1 cellular context compared by ENCODE assay signal in genomic region chr4:152996672-152997071, GRCh38.
TF ChIP-seq lines count a peak whose summit lies in the region.

No MANE protein-coding gene starts in this region.

TF ChIP-seq in GM23338, 12 proteins besides CTCF, POLR2A, EP300 and RAD21 (continued from another document):
- TF ChIP-seq ETS1 (IDR thresholded peaks at IDR 0.05) (no peak), POLR2AphosphoS5 (IDR thresholded peaks at IDR 0.05; ENCODE audit: low read depth) (no peak), EZH2 (IDR thresholded peaks at IDR 0.05; ENCODE audit: low read depth, unreplicated experiment) (no peak), ZNF331 (CRISPR knock-in tag; IDR thresholded peaks at IDR 0.05; ENCODE audit: low read depth) (no peak), STAT1 (IDR thresholded peaks at IDR 0.05; ENCODE audit: unreplicated experiment) (no peak), ZNF462 (CRISPR knock-in tag; IDR thresholded peaks at IDR 0.05) (no peak), REST (IDR thresholded peaks at IDR 0.05; ENCODE audit: unreplicated experiment) (no peak), NANOG (IDR thresholded peaks at IDR 0.05; ENCODE audit: borderline replicate concordance) (no peak)
